19 cellular contexts compared by ENCODE assay signal in genomic region chr11:69840371-69841169, GRCh38. TPM values are rescaled to one million over a fixed set of nuclear protein-coding genes. Genes with fewer than 3 reads are reported as not detected.
DNase-seq lines count a peak whose midpoint lies in the region; ATAC-seq and TF ChIP-seq lines count a peak whose summit lies in the region.
"Had no signal": no experiment of that assay in that cellular context is flagged by ENCODE, and none has a peak within 500 bp of the region (broad histone marks: within the 10 kb centered on the region; RNA-seq: fewer than 3 reads in every experiment).

No MANE protein-coding gene starts in this region.

- H3K27ac Mint-ChIP-seq in natural killer cell: peak overlapping the region; percentile 52 to 75
- H3K27ac Mint-ChIP-seq in natural killer cell treated with Interleukin-12 subunit alpha and Interleukin-12 subunit beta and Interleukin-15 and Interleukin-18, amount 100 ng/mL, for 72 hours: no peak overlapping the region
- H3K27ac Mint-ChIP-seq: activated naive CD8-positive, alpha-beta T cell treated with anti-CD3 and anti-CD28 coated beads, Interleukin-2, amount 10 ng/mL, durations not matched to agents 7 days and 5 days; IgD-negative memory B cell; T-helper 17 cell had no signal

- TF ChIP-seq CTCF in natural killer cell (IDR thresholded peaks at IDR 0.05) (no peak), PC-9 (conservative IDR thresholded peaks at IDR 0.05) (no peak), foreskin keratinocyte (conservative IDR thresholded peaks at IDR 0.05) (no peak)

- H3K36me3 ChIP-seq in PC-9 (ENCODE audit: low read depth): no peaks in the 10 kb centered on the region
- H3K36me3 ChIP-seq: neutrophil, tibial nerve had no signal

- H3K4me3 Mint-ChIP-seq in natural killer cell: no peak overlapping the region
- H3K4me3 Mint-ChIP-seq in natural killer cell treated with Interleukin-12 subunit alpha and Interleukin-12 subunit beta and Interleukin-15 and Interleukin-18, amount 100 ng/mL, for 72 hours: no peak overlapping the region
- H3K4me3 Mint-ChIP-seq: activated naive CD8-positive, alpha-beta T cell treated with anti-CD3 and anti-CD28 coated beads, Interleukin-2, amount 10 ng/mL, durations not matched to agents 7 days and 5 days; IgD-negative memory B cell; T-helper 17 cell had no signal

- POLR2A ChIA-PET in PC-9 (lab: Charles Lee; ENCODE audit: unreplicated experiment): interaction anchor here (0.6 kb wide), 1 partner anchor 15 kb away, joined by 19 read pairs; no protein-coding TSS in a partner anchor

- H3K36me3 Mint-ChIP-seq in natural killer cell: no peaks in the 10 kb centered on the region
- H3K36me3 Mint-ChIP-seq in natural killer cell treated with Interleukin-12 subunit alpha and Interleukin-12 subunit beta and Interleukin-15 and Interleukin-18, amount 100 ng/mL, for 72 hours: peaks cover 6% of the 10 kb centered on the region

- H3K9me3 Mint-ChIP-seq in natural killer cell: peaks cover 0 to 7% of the 10 kb centered on the region in 2 donors
- peaks cover 7% of the 10 kb centered on the region for H3K9me3 Mint-ChIP-seq in natural killer cell treated with Interleukin-12 subunit alpha and Interleukin-12 subunit beta and Interleukin-15 and Interleukin-18, amount 100 ng/mL, for 72 hours

- H3K4me1 ChIP-seq in PC-9 (replicated peaks; ENCODE audit: insufficient read depth): peaks cover 10% of the 10 kb centered on the region
- H3K4me1 ChIP-seq in foreskin keratinocyte: no peaks in the 10 kb centered on the region
- H3K4me1 ChIP-seq: Caco-2, tibial nerve had no signal

- H3K4me2 ChIP-seq in PC-9: peak overlapping the region; percentile 23

- no peak overlapping the region for H3K4me3 ChIP-seq in PC-9
- H3K4me3 ChIP-seq: tibial nerve had no signal

- DNase-seq in natural killer cell (no peak), PC-9 (peak; percentile 69 to 87), foreskin keratinocyte (no peak), left colon (no peak), mucosa of gallbladder (ENCODE audit: low spot score) (no peak)
- DNase-seq in natural killer cell treated with Interleukin-12 subunit alpha and Interleukin-12 subunit beta and Interleukin-15 and Interleukin-18, amount 100 ng/mL, for 72 hours (ENCODE audit: low spot score): no peak
- DNase-seq in activated CD4-positive, alpha-beta T cell treated with anti-CD3 and anti-CD28 coated beads, Interleukin-2, amount 50 U/mL, for 4 hours: no peak
- DNase-seq: activated CD4-positive, alpha-beta T cell treated with anti-CD3 and anti-CD28 coated beads for 1 hour; activated naive CD8-positive, alpha-beta T cell treated with anti-CD3 and anti-CD28 coated beads, Interleukin-2, amount 10 ng/mL, durations not matched to agents 7 days and 5 days; NCI-H1436; stimulated activated CD4-positive, alpha-beta T cell treated with anti-CD3 and anti-CD28 coated beads, Interleukin-4, amount 100 ng/mL, for 4 hours; T-helper 17 cell had no signal

- ATAC-seq in natural killer cell (peak in 2 of 3 donors; percentile 12 to 17), foreskin keratinocyte (peak; percentile 12), left colon (no peak), GM21360 (IDR thresholded peaks at IDR 0.05; ENCODE audit: unreplicated experiment) (no peak)
- ATAC-seq in natural killer cell treated with Interleukin-12 subunit alpha and Interleukin-12 subunit beta and Interleukin-15 and Interleukin-18, amount 100 ng/mL, for 72 hours: no peak
- ATAC-seq: T-helper 17 cell had no signal

- H3K79me2 ChIP-seq in PC-9 (ENCODE audit: low read depth): no peaks in the 10 kb centered on the region

- H3K27me3 ChIP-seq in PC-9 (ENCODE audit: insufficient read depth, low read depth): no peaks in the 10 kb centered on the region
- peaks cover 11% of the 10 kb centered on the region for H3K27me3 ChIP-seq in foreskin keratinocyte

- peaks cover 8 to 9% of the 10 kb centered on the region in 2 donors for H3K4me1 Mint-ChIP-seq in natural killer cell
- peaks cover 9 to 11% of the 10 kb centered on the region in 2 donors for H3K4me1 Mint-ChIP-seq in natural killer cell treated with Interleukin-12 subunit alpha and Interleukin-12 subunit beta and Interleukin-15 and Interleukin-18, amount 100 ng/mL, for 72 hours (ENCODE audit: low read depth in 2 of 2)
- H3K4me1 Mint-ChIP-seq: IgD-negative memory B cell had no signal

- H3K27me3 Mint-ChIP-seq in natural killer cell (ENCODE audit: low read depth in 2 of 2): peaks cover 0 to 11% of the 10 kb centered on the region in 2 donors
- peaks cover 17 to 22% of the 10 kb centered on the region in 2 donors for H3K27me3 Mint-ChIP-seq in natural killer cell treated with Interleukin-12 subunit alpha and Interleukin-12 subunit beta and Interleukin-15 and Interleukin-18, amount 100 ng/mL, for 72 hours

- BruUV-seq in PC-9 (replicated peaks; lab: Mats Ljungman, UMichigan): no TSS peak

- H3K9me3 ChIP-seq in PC-9 (ENCODE audit: insufficient read depth, low read depth): no peaks in the 10 kb centered on the region
- H3K9me3 ChIP-seq: neutrophil had no signal

- no peaks in the 10 kb centered on the region for H4K20me1 ChIP-seq in PC-9 (ENCODE audit: insufficient read depth)

- H3K27ac ChIP-seq in PC-9: no peak overlapping the region
- no peak overlapping the region for H3K27ac ChIP-seq in foreskin keratinocyte
- H3K27ac ChIP-seq: neutrophil, tibial nerve had no signal

- intact Hi-C loops in natural killer cell (cut with micrococcal nuclease): no loop called here
- intact Hi-C loops in PC-9 (cut with micrococcal nuclease; ENCODE audit: unreplicated experiment): loop anchor here (2.0 kb wide), 1 partner anchor 16 kb away; no protein-coding TSS in a partner anchor
- intact Hi-C loops in left colon (cut with DNase I, micrococcal nuclease): no loop called here

- no peaks in the 10 kb centered on the region for H3K9me2 ChIP-seq in PC-9 (ENCODE audit: insufficient read depth)

- H3F3A ChIP-seq in PC-9 (ENCODE audit: insufficient read depth, low read depth): peaks cover 22% of the 10 kb centered on the region; the same call in 1 of the 2 replicates

- no peak overlapping the region for H2AFZ ChIP-seq in PC-9

- CTCF ChIA-PET in PC-9 (lab: Charles Lee): interaction anchor here (0.5 kb wide), 1 partner anchor 116 kb away, joined by 9 read pairs; no protein-coding TSS in a partner anchor

RNA-seq across cellular contexts. Expression of gene FGF3, which starts 21.4 kb away (rescaled TPM):
- total RNA-seq in natural killer cell (not detected), PC-9 (2021) (not detected in 2 replicates), foreskin keratinocyte (not detected in 2 replicates), left colon (not detected), mucosa of gallbladder (not detected)
- not detected for total RNA-seq in natural killer cell treated with Interleukin-12 subunit alpha and Interleukin-12 subunit beta and Interleukin-15 and Interleukin-18, amount 100 ng/mL, for 72 hours
- not detected in 2 replicates for polyA plus RNA-seq in foreskin keratinocyte
- total RNA-seq: activated naive CD8-positive, alpha-beta T cell treated with anti-CD3 and anti-CD28 coated beads, Interleukin-2, amount 10 ng/mL, durations not matched to agents 7 days and 5 days; Caco-2; frontal cortex; lung microvascular endothelial cell; T-helper 17 cell; tibial nerve had no signal
- polyA plus RNA-seq: IgD-negative memory B cell had no signal

Comparison
In these comparisons a context has a peak if more than half of its experiments do, and no peak if none do; other contexts are left out.
1. ATAC-seq: peak in natural killer cell (2 of 3) and foreskin keratinocyte (single experiment); none in natural killer cell treated with Interleukin-12 subunit alpha and Interleukin-12 subunit beta and Interleukin-15 and Interleukin-18, amount 100 ng/mL, for 72 hours (0 of 2), left colon (single experiment) and GM21360 (single experiment).
2. H3K27ac Mint-ChIP-seq: peak in natural killer cell (2 of 2); none in natural killer cell treated with Interleukin-12 subunit alpha and Interleukin-12 subunit beta and Interleukin-15 and Interleukin-18, amount 100 ng/mL, for 72 hours (0 of 2).
3. DNase-seq: peak in PC-9 (2 of 2); none in natural killer cell (single experiment), natural killer cell treated with Interleukin-12 subunit alpha and Interleukin-12 subunit beta and Interleukin-15 and Interleukin-18, amount 100 ng/mL, for 72 hours (single experiment), foreskin keratinocyte (0 of 2), left colon (0 of 2), mucosa of gallbladder (single experiment) and activated CD4-positive, alpha-beta T cell treated with anti-CD3 and anti-CD28 coated beads, Interleukin-2, amount 50 U/mL, for 4 hours (0 of 2).